1 cellular context compared by ENCODE assay signal in genomic region chr10:35493196-35494118, GRCh38.
TF ChIP-seq lines count a peak whose summit lies in the region.

No MANE protein-coding gene starts in this region.

TF ChIP-seq in WTC11, 78 proteins besides CTCF, POLR2A, EP300 and RAD21 (continued from another document):
- no peak for TF ChIP-seq KAT7 (CRISPR knock-in tag; IDR thresholded peaks at IDR 0.05; ENCODE audit: borderline replicate concordance)
- TF ChIP-seq ATF6 (CRISPR knock-in tag; IDR thresholded peaks at IDR 0.05) = no peak
- TF ChIP-seq ZSCAN18 (CRISPR knock-in tag; IDR thresholded peaks at IDR 0.05) = no peak
- TF ChIP-seq NR2C2 (CRISPR knock-in tag; IDR thresholded peaks at IDR 0.05) = no peak
- TF ChIP-seq GABPB1 (CRISPR knock-in tag; IDR thresholded peaks at IDR 0.05) = no peak
- no peak for TF ChIP-seq CBFB (CRISPR knock-in tag; IDR thresholded peaks at IDR 0.05; ENCODE audit: low read depth)
- no peak for TF ChIP-seq ZNF232 (CRISPR knock-in tag; IDR thresholded peaks at IDR 0.05)
- no peak for TF ChIP-seq FOXK1 (CRISPR knock-in tag; IDR thresholded peaks at IDR 0.05)
- no peak for TF ChIP-seq AR (CRISPR knock-in tag; IDR thresholded peaks at IDR 0.05)
- TF ChIP-seq USF1 (CRISPR knock-in tag; IDR thresholded peaks at IDR 0.05) = no peak
TF ChIP-seq in WTC11: peak in this region for 0.
